Comparison of ENCODE assay signal across 21 cellular contexts in genomic region chr7:77498659-77499379, GRCh38. TPM values are rescaled to one million over a fixed set of nuclear protein-coding genes. Genes with fewer than 3 reads are reported as not detected.
DNase-seq lines count a peak whose midpoint lies in the region; ATAC-seq, FAIRE-seq and TF ChIP-seq lines count a peak whose summit lies in the region.
"Had no signal": no experiment of that assay in that cellular context is flagged by ENCODE, and none has a peak within 500 bp of the region (broad histone marks: within the 10 kb centered on the region; RNA-seq: fewer than 3 reads in every experiment).

No MANE protein-coding gene starts in this region.

- H3K27ac Mint-ChIP-seq in GM23338 (no peak overlapping the region), memory B cell (peak overlapping the region; percentile 25)
- H3K27ac Mint-ChIP-seq: activated CD4-positive, alpha-beta T cell treated with anti-CD3 and anti-CD28 coated beads for 36 hours; nephron progenitor cell had no signal

- no peaks in the 10 kb centered on the region for H3K36me3 ChIP-seq in GM23338 (ENCODE audit: insufficient read depth)
- no peaks in the 10 kb centered on the region for H3K36me3 ChIP-seq in H7 (replicated peaks; ENCODE audit: control insufficient read depth, insufficient read depth, low read length)
- H3K36me3 ChIP-seq: cardiac muscle cell, prostate gland, thoracic aorta had no signal

- H3K27me3 ChIP-seq in GM23338 (ENCODE audit: insufficient read depth) (no peaks in the 10 kb centered on the region), H7 (ENCODE audit: control insufficient read depth, insufficient read depth, low read length) (no peaks in the 10 kb centered on the region)
- H3K27me3 ChIP-seq: cardiac muscle cell had no signal

- H3K9me3 Mint-ChIP-seq in GM23338 (peaks cover 12% of the 10 kb centered on the region), memory B cell (peaks cover 3% of the 10 kb centered on the region)

- no peak overlapping the region for H3K27ac ChIP-seq in GM23338 (ENCODE audit: low read depth)
- H3K27ac ChIP-seq: cardiac muscle cell, GM23248, HL-60, thoracic aorta had no signal

- no peaks in the 10 kb centered on the region for H3F3A ChIP-seq in GM23338 (replicated peaks; ENCODE audit: low read depth)

- H3K27me3 Mint-ChIP-seq in GM23338 (ENCODE audit: insufficient read depth, low read depth, poor library complexity) (no peaks in the 10 kb centered on the region), memory B cell (peaks cover 1% of the 10 kb centered on the region)

- H3K4me1 Mint-ChIP-seq in GM23338 (no peaks in the 10 kb centered on the region), memory B cell (peaks cover 10% of the 10 kb centered on the region)
- H3K4me1 Mint-ChIP-seq: activated CD4-positive, alpha-beta T cell treated with anti-CD3 and anti-CD28 coated beads for 36 hours; nephron progenitor cell had no signal

- no peaks in the 10 kb centered on the region; the same call in 1 of the 2 replicates for H3K4me1 ChIP-seq in GM23338 (ENCODE audit: insufficient read depth)
- H3K4me1 ChIP-seq: prostate gland had no signal

- peak overlapping the region; percentile 91; the same call in 1 of the 2 replicates for H2AFZ ChIP-seq in GM23338
- H2AFZ ChIP-seq: GM23248 had no signal

- no peaks in the 10 kb centered on the region for H4K20me1 ChIP-seq in GM23338 (replicated peaks; ENCODE audit: insufficient read depth)

- DNase-seq in GM23338 (ENCODE audit: low spot score) = no peak
- DNase-seq in NCI-H2227 (lab: John Stamatoyannopoulos, UW; ENCODE audit: unreplicated experiment) = peak; percentile 38
- DNase-seq in memory B cell (ENCODE audit: low spot score in 2 of 2) = no peak
- DNase-seq in activated gamma-delta T cell treated with Interleukin-2 at 50 U/mL for 16 hours = no peak
- no peak for DNase-seq in H7
- no peak for DNase-seq in D721Med (ENCODE audit: insufficient read length, low spot score)
- DNase-seq: activated CD4-positive, alpha-beta T cell treated with anti-CD3 and anti-CD28 coated beads for 36 hours; activated CD8-positive, alpha-beta memory T cell treated with anti-CD3 and anti-CD28 coated beads, Interleukin-2, amount 50 U/mL, for 4 hours; activated gamma-delta T cell; amniotic stem cell; COR-L47; GM23248; NCI-H1105; nephron progenitor cell; T-helper 9 cell had no signal

- no peak overlapping the region for H3K4me3 Mint-ChIP-seq in GM23338
- no peak overlapping the region for H3K4me3 Mint-ChIP-seq in memory B cell
- H3K4me3 Mint-ChIP-seq: activated CD4-positive, alpha-beta T cell treated with anti-CD3 and anti-CD28 coated beads for 36 hours; nephron progenitor cell had no signal

- H3K36me3 Mint-ChIP-seq in GM23338 (ENCODE audit: low read depth) (peaks cover 5% of the 10 kb centered on the region), memory B cell (peaks cover 1% of the 10 kb centered on the region)

- no peaks in the 10 kb centered on the region for H3K9me2 ChIP-seq in GM23338 (ENCODE audit: insufficient read depth)

- H3K4me3 ChIP-seq in GM12875 (ENCODE audit: low read depth, low read length) (peak overlapping the region; percentile 15), GM23338 (no peak overlapping the region), H7 (ENCODE audit: insufficient read depth, low read depth, low read length) (no peak overlapping the region)
- H3K4me3 ChIP-seq: cardiac muscle cell, GM23248, prostate gland, thoracic aorta had no signal

- ATAC-seq in GM23338 = no peak
- peak; percentile 39 for ATAC-seq in memory B cell (ENCODE audit: low read depth)
- ATAC-seq: activated CD4-positive, alpha-beta T cell treated with anti-CD3 and anti-CD28 coated beads for 36 hours; SK-N-SH treated with all-trans-retinoic acid at 6 μM for 48 hours had no signal

- TF ChIP-seq CTCF in GM12875 (IDR thresholded peaks at IDR 0.05; ENCODE audit: borderline replicate concordance, insufficient read depth, low read depth, low read length) (no peak), GM23338 (conservative IDR thresholded peaks at IDR 0.05; ENCODE audit: low read depth in 2 of 2) (no peak), D721Med (IDR thresholded peaks at IDR 0.05; ENCODE audit: insufficient read depth, missing control alignments) (no peak)

- H3K4me2 ChIP-seq in GM23338 = no peak overlapping the region

- FAIRE-seq in D721Med (lab: Jason Lieb, UNC) = no peak

- H3K79me2 ChIP-seq in GM23338 (replicated peaks; ENCODE audit: insufficient read depth) = no peaks in the 10 kb centered on the region

TF ChIP-seq in GM23338, 12 proteins besides CTCF, POLR2A, EP300 and RAD21 (continues in another document):
- TF ChIP-seq ZNF462 (CRISPR knock-in tag; IDR thresholded peaks at IDR 0.05) (no peak), EZH2 (IDR thresholded peaks at IDR 0.05; ENCODE audit: low read depth, unreplicated experiment) (no peak)

RNA-seq across cellular contexts. Expression of gene PTPN12, which starts 38.3 kb away (rescaled TPM):
- total RNA-seq in GM23338 (2014; rRNA removed; shearing (Covaris generic)) = 131 and 187 TPM in 2 replicates
- 55.1 and 58.8 TPM in 2 replicates for polyA plus RNA-seq in GM23338 (2016; fragmentation: Nextera tagmentation; extraction: Ambion mirVana)
- total RNA-seq in H7 (2014; rRNA removed; shearing (Covaris generic)) = 40.9 and 57.0 TPM in 2 replicates
